Comparison of ENCODE assay signal across 1 cellular context in the genomic region with DNA sequence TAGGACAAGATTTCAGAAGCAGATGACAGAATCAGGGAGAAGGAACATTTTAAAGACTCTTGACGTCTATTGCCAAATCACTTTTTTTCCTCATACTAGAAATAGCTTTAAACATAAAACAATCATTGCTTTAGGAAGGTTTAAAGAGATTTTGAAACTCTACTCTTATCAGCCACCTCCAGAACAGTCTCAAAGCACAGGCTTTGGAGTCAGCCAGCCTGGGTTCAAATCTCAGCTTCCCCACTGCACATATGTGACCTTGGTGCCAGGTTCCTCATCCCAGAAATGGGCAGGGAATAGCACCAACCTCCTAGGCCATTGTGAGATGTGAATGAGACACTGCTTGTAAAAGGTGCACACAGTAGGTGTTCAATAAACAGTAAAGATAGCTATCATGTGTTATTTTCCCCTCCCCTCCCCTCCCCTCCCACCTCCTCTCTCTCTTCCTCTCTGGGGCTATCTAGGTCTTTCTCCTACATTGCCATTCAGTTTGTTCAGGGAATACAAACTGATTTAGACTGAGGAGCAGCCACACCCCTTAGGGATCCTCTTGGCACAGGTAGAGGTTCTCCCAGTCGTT.
TF ChIP-seq lines count a peak whose summit lies in the region.

No MANE protein-coding gene starts in this region.

TF ChIP-seq in K562, 482 proteins besides CTCF, POLR2A, EP300 and RAD21:
- TF ChIP-seq HDAC1 (IDR thresholded peaks at IDR 0.05) (peak in 1 of 2 experiments; percentile 73; a peak in 2 of 4 replicates), NFXL1 (CRISPR knock-in tag; IDR thresholded peaks at IDR 0.05) (no peak), TAL1 (IDR thresholded peaks at IDR 0.05) (peak; percentile 45), U2AF2 (optimal IDR thresholded peaks at IDR 0.05; ENCODE audit: low read depth, low read length) (no peak), ZFP36 (IDR thresholded peaks at IDR 0.05; ENCODE audit: low read depth, low read length, partially characterized antibody) (no peak), TEAD4 (IDR thresholded peaks at IDR 0.05; ENCODE audit: low read length) (0 out of 2 replicates have a peak, but pooled peaks have one; percentile 27), TEAD4 (CRISPR knock-in tag; IDR thresholded peaks at IDR 0.05; ENCODE audit: borderline replicate concordance) (no peak), FOS (IDR thresholded peaks at IDR 0.05; ENCODE audit: extremely low read depth, insufficient read length) (no peak), BRF1 (IDR thresholded peaks at IDR 0.05; ENCODE audit: borderline replicate concordance, extremely low read depth, insufficient read length) (no peak), NR2F6 (CRISPR knock-in tag; IDR thresholded peaks at IDR 0.05) (no peak), ZNF311 (CRISPR knock-in tag; IDR thresholded peaks at IDR 0.05) (no peak), RCOR1 (IDR thresholded peaks at IDR 0.05; ENCODE audit: borderline replicate concordance in 1 of 2, low read depth in 2 of 2, low read length in 2 of 2) (peak; percentile 62 to 85; a peak in 3 of 4 replicates), CAMTA2 (CRISPR knock-in tag; conservative IDR thresholded peaks at IDR 0.05) (no peak), CBFA2T3 (IDR thresholded peaks at IDR 0.05) (peak; percentile 75), ZNF431 (CRISPR knock-in tag; IDR thresholded peaks at IDR 0.05) (no peak), ZNF121 (CRISPR knock-in tag; conservative IDR thresholded peaks at IDR 0.05) (no peak), TCF7 (IDR thresholded peaks at IDR 0.05; ENCODE audit: borderline replicate concordance) (no peak), ERF (CRISPR knock-in tag; IDR thresholded peaks at IDR 0.05) (no peak), TFAM (CRISPR knock-in tag; conservative IDR thresholded peaks at IDR 0.05) (no peak), CBFA2T2 (conservative IDR thresholded peaks at IDR 0.05) (peak; percentile 42), HDAC2 (IDR thresholded peaks at IDR 0.05) (peak; percentile 84; the same call in 1 of the 2 replicates), TCF3 (CRISPR knock-in tag; IDR thresholded peaks at IDR 0.05) (peak; percentile 65), SNRNP70 (optimal IDR thresholded peaks at IDR 0.05; ENCODE audit: low read depth, low read length) (no peak), ZKSCAN1 (IDR thresholded peaks at IDR 0.05; ENCODE audit: low read depth, low read length) (peak; percentile 68), CEBPB (tag; IDR thresholded peaks at IDR 0.05) (0 out of 2 replicates have a peak, but pooled peaks have one; percentile 8), ZNF551 (CRISPR knock-in tag; IDR thresholded peaks at IDR 0.05) (no peak), ZFP30 (CRISPR knock-in tag; IDR thresholded peaks at IDR 0.05; ENCODE audit: borderline replicate concordance) (no peak), KDM1A (IDR thresholded peaks at IDR 0.05) (peak; percentile 95 to 96), TARDBP (IDR thresholded peaks at IDR 0.05) (no peak)
- TF ChIP-seq, protein P1, sequence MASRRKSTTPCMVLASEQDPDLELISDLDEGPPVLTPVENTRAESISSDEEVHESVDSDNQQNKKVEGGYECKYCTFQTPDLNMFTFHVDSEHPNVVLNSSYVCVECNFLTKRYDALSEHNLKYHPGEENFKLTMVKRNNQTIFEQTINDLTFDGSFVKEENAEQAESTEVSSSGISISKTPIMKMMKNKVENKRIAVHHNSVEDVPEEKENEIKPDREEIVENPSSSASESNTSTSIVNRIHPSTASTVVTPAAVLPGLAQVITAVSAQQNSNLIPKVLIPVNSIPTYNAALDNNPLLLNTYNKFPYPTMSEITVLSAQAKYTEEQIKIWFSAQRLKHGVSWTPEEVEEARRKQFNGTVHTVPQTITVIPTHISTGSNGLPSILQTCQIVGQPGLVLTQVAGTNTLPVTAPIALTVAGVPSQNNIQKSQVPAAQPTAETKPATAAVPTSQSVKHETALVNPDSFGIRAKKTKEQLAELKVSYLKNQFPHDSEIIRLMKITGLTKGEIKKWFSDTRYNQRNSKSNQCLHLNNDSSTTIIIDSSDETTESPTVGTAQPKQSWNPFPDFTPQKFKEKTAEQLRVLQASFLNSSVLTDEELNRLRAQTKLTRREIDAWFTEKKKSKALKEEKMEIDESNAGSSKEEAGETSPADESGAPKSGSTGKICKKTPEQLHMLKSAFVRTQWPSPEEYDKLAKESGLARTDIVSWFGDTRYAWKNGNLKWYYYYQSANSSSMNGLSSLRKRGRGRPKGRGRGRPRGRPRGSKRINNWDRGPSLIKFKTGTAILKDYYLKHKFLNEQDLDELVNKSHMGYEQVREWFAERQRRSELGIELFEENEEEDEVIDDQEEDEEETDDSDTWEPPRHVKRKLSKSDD (conservative IDR thresholded peaks at IDR 0.05; ENCODE audit: low read length) = no peak
- TF ChIP-seq, protein P2, sequence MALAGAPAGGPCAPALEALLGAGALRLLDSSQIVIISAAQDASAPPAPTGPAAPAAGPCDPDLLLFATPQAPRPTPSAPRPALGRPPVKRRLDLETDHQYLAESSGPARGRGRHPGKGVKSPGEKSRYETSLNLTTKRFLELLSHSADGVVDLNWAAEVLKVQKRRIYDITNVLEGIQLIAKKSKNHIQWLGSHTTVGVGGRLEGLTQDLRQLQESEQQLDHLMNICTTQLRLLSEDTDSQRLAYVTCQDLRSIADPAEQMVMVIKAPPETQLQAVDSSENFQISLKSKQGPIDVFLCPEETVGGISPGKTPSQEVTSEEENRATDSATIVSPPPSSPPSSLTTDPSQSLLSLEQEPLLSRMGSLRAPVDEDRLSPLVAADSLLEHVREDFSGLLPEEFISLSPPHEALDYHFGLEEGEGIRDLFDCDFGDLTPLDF (CRISPR knock-in tag; IDR thresholded peaks at IDR 0.05) = no peak
- TF ChIP-seq, protein P3, sequence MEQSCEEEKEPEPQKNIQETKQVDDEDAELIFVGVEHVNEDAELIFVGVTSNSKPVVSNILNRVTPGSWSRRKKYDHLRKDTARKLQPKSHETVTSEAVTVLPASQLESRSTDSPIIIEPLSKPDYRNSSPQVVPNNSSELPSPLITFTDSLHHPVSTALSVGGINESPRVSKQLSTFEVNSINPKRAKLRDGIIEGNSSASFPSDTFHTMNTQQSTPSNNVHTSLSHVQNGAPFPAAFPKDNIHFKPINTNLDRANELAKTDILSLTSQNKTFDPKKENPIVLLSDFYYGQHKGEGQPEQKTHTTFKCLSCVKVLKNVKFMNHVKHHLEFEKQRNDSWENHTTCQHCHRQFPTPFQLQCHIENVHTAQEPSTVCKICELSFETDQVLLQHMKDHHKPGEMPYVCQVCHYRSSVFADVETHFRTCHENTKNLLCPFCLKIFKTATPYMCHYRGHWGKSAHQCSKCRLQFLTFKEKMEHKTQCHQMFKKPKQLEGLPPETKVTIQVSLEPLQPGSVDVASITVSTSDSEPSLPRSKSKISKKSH (CRISPR knock-in tag; IDR thresholded peaks at IDR 0.05) = no peak
- TF ChIP-seq, protein P4, sequence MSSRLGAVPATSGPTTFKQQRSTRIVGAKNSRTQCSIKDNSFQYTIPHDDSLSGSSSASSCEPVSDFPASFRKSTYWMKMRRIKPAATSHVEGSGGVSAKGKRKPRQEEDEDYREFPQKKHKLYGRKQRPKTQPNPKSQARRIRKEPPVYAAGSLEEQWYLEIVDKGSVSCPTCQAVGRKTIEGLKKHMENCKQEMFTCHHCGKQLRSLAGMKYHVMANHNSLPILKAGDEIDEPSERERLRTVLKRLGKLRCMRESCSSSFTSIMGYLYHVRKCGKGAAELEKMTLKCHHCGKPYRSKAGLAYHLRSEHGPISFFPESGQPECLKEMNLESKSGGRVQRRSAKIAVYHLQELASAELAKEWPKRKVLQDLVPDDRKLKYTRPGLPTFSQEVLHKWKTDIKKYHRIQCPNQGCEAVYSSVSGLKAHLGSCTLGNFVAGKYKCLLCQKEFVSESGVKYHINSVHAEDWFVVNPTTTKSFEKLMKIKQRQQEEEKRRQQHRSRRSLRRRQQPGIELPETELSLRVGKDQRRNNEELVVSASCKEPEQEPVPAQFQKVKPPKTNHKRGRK (tag; IDR thresholded peaks at IDR 0.05) = no peak
- TF ChIP-seq, protein P5, sequence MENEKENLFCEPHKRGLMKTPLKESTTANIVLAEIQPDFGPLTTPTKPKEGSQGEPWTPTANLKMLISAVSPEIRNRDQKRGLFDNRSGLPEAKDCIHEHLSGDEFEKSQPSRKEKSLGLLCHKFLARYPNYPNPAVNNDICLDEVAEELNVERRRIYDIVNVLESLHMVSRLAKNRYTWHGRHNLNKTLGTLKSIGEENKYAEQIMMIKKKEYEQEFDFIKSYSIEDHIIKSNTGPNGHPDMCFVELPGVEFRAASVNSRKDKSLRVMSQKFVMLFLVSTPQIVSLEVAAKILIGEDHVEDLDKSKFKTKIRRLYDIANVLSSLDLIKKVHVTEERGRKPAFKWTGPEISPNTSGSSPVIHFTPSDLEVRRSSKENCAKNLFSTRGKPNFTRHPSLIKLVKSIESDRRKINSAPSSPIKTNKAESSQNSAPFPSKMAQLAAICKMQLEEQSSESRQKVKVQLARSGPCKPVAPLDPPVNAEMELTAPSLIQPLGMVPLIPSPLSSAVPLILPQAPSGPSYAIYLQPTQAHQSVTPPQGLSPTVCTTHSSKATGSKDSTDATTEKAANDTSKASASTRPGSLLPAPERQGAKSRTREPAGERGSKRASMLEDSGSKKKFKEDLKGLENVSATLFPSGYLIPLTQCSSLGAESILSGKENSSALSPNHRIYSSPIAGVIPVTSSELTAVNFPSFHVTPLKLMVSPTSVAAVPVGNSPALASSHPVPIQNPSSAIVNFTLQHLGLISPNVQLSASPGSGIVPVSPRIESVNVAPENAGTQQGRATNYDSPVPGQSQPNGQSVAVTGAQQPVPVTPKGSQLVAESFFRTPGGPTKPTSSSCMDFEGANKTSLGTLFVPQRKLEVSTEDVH (IDR thresholded peaks at IDR 0.05; ENCODE audit: low read depth, partially characterized antibody) = no peak
- TF ChIP-seq, protein P6, sequence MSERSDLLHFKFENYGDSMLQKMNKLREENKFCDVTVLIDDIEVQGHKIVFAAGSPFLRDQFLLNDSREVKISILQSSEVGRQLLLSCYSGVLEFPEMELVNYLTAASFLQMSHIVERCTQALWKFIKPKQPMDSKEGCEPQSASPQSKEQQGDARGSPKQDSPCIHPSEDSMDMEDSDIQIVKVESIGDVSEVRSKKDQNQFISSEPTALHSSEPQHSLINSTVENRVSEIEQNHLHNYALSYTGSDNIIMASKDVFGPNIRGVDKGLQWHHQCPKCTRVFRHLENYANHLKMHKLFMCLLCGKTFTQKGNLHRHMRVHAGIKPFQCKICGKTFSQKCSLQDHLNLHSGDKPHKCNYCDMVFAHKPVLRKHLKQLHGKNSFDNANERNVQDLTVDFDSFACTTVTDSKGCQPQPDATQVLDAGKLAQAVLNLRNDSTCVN (CRISPR knock-in tag; IDR thresholded peaks at IDR 0.05) = no peak
- TF ChIP-seq, protein P7, sequence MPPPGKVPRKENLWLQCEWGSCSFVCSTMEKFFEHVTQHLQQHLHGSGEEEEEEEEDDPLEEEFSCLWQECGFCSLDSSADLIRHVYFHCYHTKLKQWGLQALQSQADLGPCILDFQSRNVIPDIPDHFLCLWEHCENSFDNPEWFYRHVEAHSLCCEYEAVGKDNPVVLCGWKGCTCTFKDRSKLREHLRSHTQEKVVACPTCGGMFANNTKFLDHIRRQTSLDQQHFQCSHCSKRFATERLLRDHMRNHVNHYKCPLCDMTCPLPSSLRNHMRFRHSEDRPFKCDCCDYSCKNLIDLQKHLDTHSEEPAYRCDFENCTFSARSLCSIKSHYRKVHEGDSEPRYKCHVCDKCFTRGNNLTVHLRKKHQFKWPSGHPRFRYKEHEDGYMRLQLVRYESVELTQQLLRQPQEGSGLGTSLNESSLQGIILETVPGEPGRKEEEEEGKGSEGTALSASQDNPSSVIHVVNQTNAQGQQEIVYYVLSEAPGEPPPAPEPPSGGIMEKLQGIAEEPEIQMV (tag; conservative IDR thresholded peaks at IDR 0.05; ENCODE audit: low read depth) = no peak
